In genomic region chr1:112808861-112809684, GRCh38 we compare ENCODE assay signal across 8 cellular contexts.
A peak's percentile ranks its signal among the peaks of the same experiment; 100 is the strongest.
DNase-seq lines count a peak whose midpoint lies in the region; ATAC-seq and TF ChIP-seq lines count a peak whose summit lies in the region.

No MANE protein-coding gene starts in this region.

- H3K36me3 ChIP-seq in BJ (ENCODE audit: control insufficient read depth, insufficient read depth, low read length) = no peaks in the 10 kb centered on the region
- H3K36me3 ChIP-seq in iPS-20b (ENCODE audit: insufficient read depth, low read depth, low read length) = no peaks in the 10 kb centered on the region

- H3K27me3 ChIP-seq in BJ (ENCODE audit: control insufficient read depth, insufficient read depth, low read length) (0 out of 2 replicates have a peak, but pooled peaks cover 4% of the 10 kb centered on the region), iPS-20b (ENCODE audit: insufficient read depth, low read length) (no peaks in the 10 kb centered on the region)

- H3K9me3 Mint-ChIP-seq in brain = no peaks in the 10 kb centered on the region

- DNase-seq in BJ (ENCODE audit: low read depth) (no peak), NCI-H146 (lab: John Stamatoyannopoulos, UW) (peak; percentile 50), UCSD-AML1 (lab: John Stamatoyannopoulos, UW; ENCODE audit: unreplicated experiment) (peak; percentile 74), GOT3 (lab: John Stamatoyannopoulos, UW) (no peak)
- DNase-seq in stimulated activated CD4-positive, alpha-beta T cell treated with anti-CD3 and anti-CD28 coated beads, Interleukin-12 subunit alpha, Interleukin-12 subunit beta, amount 100 ng/mL, for 24 hours (ENCODE audit: low read depth in 2 of 2) = peak; percentile 31 to 72

- peak overlapping the region in 1 of 5 experiments; percentile 34 for H3K27ac Mint-ChIP-seq in brain

- ATAC-seq in GM19467 (IDR thresholded peaks at IDR 0.05; ENCODE audit: unreplicated experiment) = peak; percentile 56

- POLR2A ChIA-PET in BJ (lab: Charles Lee) = no interaction called here

- H3K9ac ChIP-seq in iPS-20b (ENCODE audit: low read depth, low read length) = peak overlapping the region; percentile 55; the same call in 1 of the 2 replicates

- peaks cover 11% of the 10 kb centered on the region; the same call in 1 of the 2 replicates for H3K4me1 ChIP-seq in iPS-20b (ENCODE audit: insufficient read depth, low read length)

- no peaks in the 10 kb centered on the region for H3K9me3 ChIP-seq in iPS-20b (ENCODE audit: insufficient read depth, low read depth, low read length)

- H3K36me3 Mint-ChIP-seq in brain = no peaks in the 10 kb centered on the region

- H3K27ac ChIP-seq in iPS-20b (ENCODE audit: low read length) = no peak overlapping the region

- CTCF ChIA-PET in BJ (lab: Yijun Ruan, JAX) = interaction anchor here (0.7 to 13.8 kb wide), 17 partner anchors 9 to 264 kb away, joined by 3 to 486 read pairs (median 4); partner anchors contain the start of genes LRIG2 and PPM1J

- peaks cover 54% of the 10 kb centered on the region for H3K4me1 Mint-ChIP-seq in brain

- no peak overlapping the region for H3K4me3 Mint-ChIP-seq in brain

- peak; percentile 98 for TF ChIP-seq CTCF in BJ (IDR thresholded peaks at IDR 0.05; ENCODE audit: insufficient read depth, low read depth, low read length)
- peak; percentile 90 to 93 for TF ChIP-seq CTCF in brain (conservative IDR thresholded peaks at IDR 0.05)

- H3K4me3 ChIP-seq in BJ (ENCODE audit: low read depth, low read length) (no peak overlapping the region), iPS-20b (ENCODE audit: low read length) (no peak overlapping the region)

- peaks cover 7% of the 10 kb centered on the region for H3K27me3 Mint-ChIP-seq in brain

Comparison
In these comparisons a context has a peak if more than half of its experiments do, and no peak if none do; other contexts are left out.
1. DNase-seq: peak in NCI-H146 (single experiment), UCSD-AML1 (single experiment) and stimulated activated CD4-positive, alpha-beta T cell treated with anti-CD3 and anti-CD28 coated beads, Interleukin-12 subunit alpha, Interleukin-12 subunit beta, amount 100 ng/mL, for 24 hours (2 of 2); none in BJ (single experiment) and GOT3 (single experiment).